ENCODE assay signal across 8 cellular contexts in the genomic region with DNA sequence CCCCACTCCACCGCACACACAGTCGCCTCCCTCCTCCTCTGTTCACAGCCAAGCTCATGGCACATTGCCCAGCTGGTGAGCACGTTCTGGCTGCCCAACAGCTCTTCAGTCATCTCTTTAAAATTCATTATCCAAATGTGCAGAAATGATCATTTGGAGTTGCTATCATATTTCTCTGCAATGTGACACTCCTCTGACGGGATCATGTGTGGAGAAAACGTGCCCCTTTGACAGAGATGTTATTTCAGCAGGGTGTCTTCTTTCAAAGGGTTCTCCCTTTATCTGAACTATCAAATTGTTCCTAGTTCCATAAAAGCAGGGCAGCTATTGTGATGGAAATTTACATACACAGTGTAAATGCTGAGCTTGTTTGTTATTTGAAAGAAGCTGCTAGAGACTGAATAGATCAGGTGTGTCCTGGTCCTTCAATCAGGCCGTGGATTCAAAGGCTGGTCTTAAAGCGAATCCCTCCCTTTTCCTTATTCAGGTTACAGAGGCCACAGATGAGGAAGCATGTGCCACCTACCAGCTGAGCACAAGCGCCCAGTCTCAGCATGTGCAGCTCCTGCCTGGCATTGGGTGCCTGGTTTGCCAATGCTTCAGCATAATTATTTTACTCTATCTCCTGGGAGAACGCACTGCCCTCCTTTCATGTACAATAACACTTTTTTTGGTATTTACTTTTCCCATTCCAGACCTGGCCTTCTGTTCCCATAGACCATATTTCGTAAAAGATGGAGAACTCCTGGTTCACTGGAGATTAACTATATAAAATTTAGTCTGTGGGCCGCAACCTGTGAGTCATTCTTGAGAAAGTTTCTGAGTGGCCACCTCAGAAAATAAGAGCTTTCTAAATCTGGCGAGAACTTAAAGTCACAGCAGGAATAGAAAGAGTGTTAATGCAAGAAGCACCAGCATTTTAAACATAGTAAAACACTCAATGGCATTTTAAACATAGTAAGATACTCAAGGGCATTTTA.
DNase-seq lines count a peak whose midpoint lies in the region; TF ChIP-seq lines count a peak whose summit lies in the region.

No MANE protein-coding gene starts in this region.

- POLR2A ChIA-PET in AG04449 (lab: Yijun Ruan, JAX): interaction anchor here (1.2 to 1.3 kb wide), 2 partner anchors 336 to 434 kb away, joined by 4 read pairs; a partner anchor contains a TSS

- peak; percentile 59 for DNase-seq in AG04449 (ENCODE audit: low read depth, low spot score)
- DNase-seq in NCI-H1694 (lab: John Stamatoyannopoulos, UW): peak; percentile 73
- DNase-seq in left kidney (ENCODE audit: low read depth, low spot score): peak; percentile 70
- no peak for DNase-seq in GM19238 (ENCODE audit: insufficient read length, low spot score)
- no peak for DNase-seq in NAMALWA (ENCODE audit: low spot score)
- DNase-seq in stimulated activated CD4-positive, alpha-beta T cell treated with anti-CD3 and anti-CD28 coated beads, Interleukin-4, amount 100 ng/mL, for 4 hours: no peak
- DNase-seq in GDM1 (lab: John Stamatoyannopoulos, UW): no peak

- H3K4me3 ChIP-seq in AG04449 (ENCODE audit: low read depth, low read length): no peak overlapping the region

- H3K27ac ChIP-seq in angular gyrus (ENCODE audit: low read depth, low read length): peak overlapping the region; percentile 64

- TF ChIP-seq CTCF in AG04449 (IDR thresholded peaks at IDR 0.05; ENCODE audit: insufficient read depth, low read length, missing control alignments): no peak

- CTCF ChIA-PET in AG04449 (lab: Yijun Ruan, JAX): interaction anchor here (1.2 to 1.8 kb wide), 3 partner anchors 172 to 434 kb away, joined by 3 to 7 read pairs (median 4); a partner anchor contains a TSS

Comparison
In these comparisons a context has a peak if more than half of its experiments do, and no peak if none do; other contexts are left out.
1. DNase-seq: peak in AG04449 (single experiment), NCI-H1694 (single experiment) and left kidney (single experiment); none in GM19238 (single experiment), NAMALWA (single experiment), stimulated activated CD4-positive, alpha-beta T cell treated with anti-CD3 and anti-CD28 coated beads, Interleukin-4, amount 100 ng/mL, for 4 hours (0 of 2) and GDM1 (single experiment).